In the genomic region with DNA sequence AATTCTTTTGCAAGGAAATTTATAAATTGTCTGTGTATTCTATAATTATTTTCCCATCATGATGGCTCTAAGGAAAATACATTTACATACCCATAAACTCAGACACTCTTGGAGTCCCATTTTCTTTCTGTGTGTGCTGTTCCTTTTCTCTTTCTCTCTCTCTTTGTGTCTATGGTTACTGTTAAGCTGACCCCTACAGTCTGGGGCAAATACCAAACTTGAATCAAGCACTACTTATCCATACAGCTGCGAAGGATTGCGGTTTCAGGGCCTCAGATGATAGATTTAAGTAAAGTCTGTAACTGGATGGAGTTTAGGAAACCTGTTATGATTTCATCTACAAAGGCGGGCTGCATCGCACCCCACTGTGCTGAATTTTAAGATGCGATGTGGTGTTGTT, we compare ENCODE assay signal across 1 cellular context.
TF ChIP-seq lines count a peak whose summit lies in the region.

No MANE protein-coding gene starts in this region.

TF ChIP-seq in SK-N-SH, 30 proteins besides CTCF, POLR2A, EP300 and RAD21 (continued from another document):
- no peak for TF ChIP-seq MXI1 (IDR thresholded peaks at IDR 0.05; ENCODE audit: low read depth, low read length)
- TF ChIP-seq, protein P1, sequence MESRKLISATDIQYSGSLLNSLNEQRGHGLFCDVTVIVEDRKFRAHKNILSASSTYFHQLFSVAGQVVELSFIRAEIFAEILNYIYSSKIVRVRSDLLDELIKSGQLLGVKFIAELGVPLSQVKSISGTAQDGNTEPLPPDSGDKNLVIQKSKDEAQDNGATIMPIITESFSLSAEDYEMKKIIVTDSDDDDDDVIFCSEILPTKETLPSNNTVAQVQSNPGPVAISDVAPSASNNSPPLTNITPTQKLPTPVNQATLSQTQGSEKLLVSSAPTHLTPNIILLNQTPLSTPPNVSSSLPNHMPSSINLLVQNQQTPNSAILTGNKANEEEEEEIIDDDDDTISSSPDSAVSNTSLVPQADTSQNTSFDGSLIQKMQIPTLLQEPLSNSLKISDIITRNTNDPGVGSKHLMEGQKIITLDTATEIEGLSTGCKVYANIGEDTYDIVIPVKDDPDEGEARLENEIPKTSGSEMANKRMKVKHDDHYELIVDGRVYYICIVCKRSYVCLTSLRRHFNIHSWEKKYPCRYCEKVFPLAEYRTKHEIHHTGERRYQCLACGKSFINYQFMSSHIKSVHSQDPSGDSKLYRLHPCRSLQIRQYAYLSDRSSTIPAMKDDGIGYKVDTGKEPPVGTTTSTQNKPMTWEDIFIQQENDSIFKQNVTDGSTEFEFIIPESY (IDR thresholded peaks at IDR 0.05; ENCODE audit: borderline replicate concordance, low read depth): no peak
